8 cellular contexts compared by ENCODE assay signal in genomic region chr13:30577381-30577780, GRCh38. TPM values are rescaled to one million over a fixed set of nuclear protein-coding genes. Genes with fewer than 3 reads are reported as not detected.
DNase-seq lines count a peak whose midpoint lies in the region; ATAC-seq and TF ChIP-seq lines count a peak whose summit lies in the region.

No MANE protein-coding gene starts in this region.

- H3K27me3 ChIP-seq in lung (ENCODE audit: control insufficient read depth, insufficient read depth) = no peaks in the 10 kb centered on the region
- H3K27me3 ChIP-seq in tibial artery = no peaks in the 10 kb centered on the region

- H3K36me3 Mint-ChIP-seq in activated T-cell treated with anti-CD3 and anti-CD28 coated beads, Interleukin-2, amount 50 U/mL, for 72 hours (ENCODE audit: insufficient read depth in 2 of 2) = no peaks in the 10 kb centered on the region

- in situ Hi-C loops in Caki2 (cut with HindIII; ENCODE audit: low pct_unique_long_range_greater_than_20kb, low sequenced_read_pairs) = no loop called here

- H3K9me3 Mint-ChIP-seq in activated T-cell treated with anti-CD3 and anti-CD28 coated beads, Interleukin-2, amount 50 U/mL, for 72 hours = no peaks in the 10 kb centered on the region

- 56 to 60% methylated on average over 5 of the region's 5 CpGs for WGBS in lung, 2 donors

- no peaks in the 10 kb centered on the region for H3K36me3 ChIP-seq in lung (ENCODE audit: control insufficient read depth in 2 of 2, insufficient read depth in 2 of 2, low read length in 2 of 2)
- no peaks in the 10 kb centered on the region for H3K36me3 ChIP-seq in tibial artery

- peaks cover 38% of the 10 kb centered on the region for H3K4me1 Mint-ChIP-seq in activated T-cell treated with anti-CD3 and anti-CD28 coated beads, Interleukin-2, amount 50 U/mL, for 72 hours (ENCODE audit: low read depth)

- H3K4me1 ChIP-seq in lung (ENCODE audit: control insufficient read depth in 2 of 2, insufficient read depth in 2 of 2, low read length in 2 of 2) (peaks cover 2 to 6% of the 10 kb centered on the region in 2 donors), tibial artery (peaks cover 0 to 2% (median under 1%) of the 10 kb centered on the region in 4 donors)

- H3K4me3 ChIP-seq in lung (no peak overlapping the region), tibial artery (no peak overlapping the region)

- intact Hi-C loops in tibial artery (cut with DNase I; ENCODE audit: low total_unique reads) = no loop called here

- TF ChIP-seq CTCF in lung (IDR thresholded peaks at IDR 0.05; ENCODE audit: control extremely low read depth, extremely low read depth) (no peak), tibial artery (IDR thresholded peaks at IDR 0.05) (no peak)

- peak overlapping the region in 1 of 2 donors; percentile 49 for H3K4me3 Mint-ChIP-seq in activated T-cell treated with anti-CD3 and anti-CD28 coated beads, Interleukin-2, amount 50 U/mL, for 72 hours

- H3K27ac ChIP-seq in lung (ENCODE audit: low read depth in 1 of 2, low read length in 1 of 2) = no peak overlapping the region
- H3K27ac ChIP-seq in tibial artery = no peak overlapping the region

- H3K27me3 Mint-ChIP-seq in activated T-cell treated with anti-CD3 and anti-CD28 coated beads, Interleukin-2, amount 50 U/mL, for 72 hours (ENCODE audit: low read depth) = peaks cover 13% of the 10 kb centered on the region

- peak; percentile 59 for DNase-seq in Caki2 (ENCODE audit: low read depth)
- peak; percentile 91 for DNase-seq in HCEC 1CT
- DNase-seq in NCI-H460 (ENCODE audit: extremely low read depth, low read depth) = peak; percentile 42
- peak; percentile 64 to 66 for DNase-seq in activated T-cell treated with anti-CD3 and anti-CD28 coated beads, Interleukin-2, amount 50 U/mL, for 72 hours
- DNase-seq in lung (ENCODE audit: low spot score) = no peak
- no peak for DNase-seq in NCI-H2196 (lab: John Stamatoyannopoulos, UW; ENCODE audit: unreplicated experiment)
- DNase-seq in tibial artery = no peak

- ATAC-seq in activated T-cell treated with anti-CD3 and anti-CD28 coated beads, Interleukin-2, amount 50 U/mL, for 72 hours (replicated peaks in 1 of 2) = peak; percentile 88 to 92
- ATAC-seq in lung (ENCODE audit: insufficient read depth, low FRiP score) (peak; percentile 24), HG02973 (IDR thresholded peaks at IDR 0.05; ENCODE audit: unreplicated experiment) (no peak)

- H3K27ac Mint-ChIP-seq in activated T-cell treated with anti-CD3 and anti-CD28 coated beads, Interleukin-2, amount 50 U/mL, for 72 hours = no peak overlapping the region

- H3K9me3 ChIP-seq in lung (ENCODE audit: control insufficient read depth in 2 of 2, insufficient read depth in 1 of 2, low read length in 1 of 2) (no peaks in the 10 kb centered on the region), tibial artery (no peaks in the 10 kb centered on the region)

RNA-seq across cellular contexts. Expression of gene USPL1, which starts 40.3 kb away (rescaled TPM):
- 8.1 and 10.0 TPM in 2 replicates for total RNA-seq in Caki2 (2014; rRNA removed; shearing (Covaris generic); ENCODE audit: low replicate concordance)
- 12.5 and 13.0 TPM in 2 replicates for total RNA-seq in NCI-H460 (2014; rRNA removed; shearing (Covaris generic))
- 20.8 and 35.4 TPM in 2 replicates for polyA plus RNA-seq in NCI-H460 (2014; cell fraction: nucleus; rRNA removed)
- 10 to 100 TPM; 17.8 to 18.2 TPM for total RNA-seq in activated T-cell treated with anti-CD3 and anti-CD28 coated beads, Interleukin-2, amount 50 U/mL, for 72 hours
- total RNA-seq in lung = 10 to 100 TPM; 13.4 to 31.9 TPM
- polyA plus RNA-seq in lung = 1 to 10 TPM; 8.5 to 9.7 TPM

Comparison
In these comparisons a context has a peak if more than half of its experiments do, and no peak if none do; other contexts are left out.
1. DNase-seq: peak in Caki2 (single experiment), HCEC 1CT (single experiment), NCI-H460 (single experiment) and activated T-cell treated with anti-CD3 and anti-CD28 coated beads, Interleukin-2, amount 50 U/mL, for 72 hours (2 of 2); none in lung (single experiment), NCI-H2196 (single experiment) and tibial artery (0 of 2).